In the genomic region with DNA sequence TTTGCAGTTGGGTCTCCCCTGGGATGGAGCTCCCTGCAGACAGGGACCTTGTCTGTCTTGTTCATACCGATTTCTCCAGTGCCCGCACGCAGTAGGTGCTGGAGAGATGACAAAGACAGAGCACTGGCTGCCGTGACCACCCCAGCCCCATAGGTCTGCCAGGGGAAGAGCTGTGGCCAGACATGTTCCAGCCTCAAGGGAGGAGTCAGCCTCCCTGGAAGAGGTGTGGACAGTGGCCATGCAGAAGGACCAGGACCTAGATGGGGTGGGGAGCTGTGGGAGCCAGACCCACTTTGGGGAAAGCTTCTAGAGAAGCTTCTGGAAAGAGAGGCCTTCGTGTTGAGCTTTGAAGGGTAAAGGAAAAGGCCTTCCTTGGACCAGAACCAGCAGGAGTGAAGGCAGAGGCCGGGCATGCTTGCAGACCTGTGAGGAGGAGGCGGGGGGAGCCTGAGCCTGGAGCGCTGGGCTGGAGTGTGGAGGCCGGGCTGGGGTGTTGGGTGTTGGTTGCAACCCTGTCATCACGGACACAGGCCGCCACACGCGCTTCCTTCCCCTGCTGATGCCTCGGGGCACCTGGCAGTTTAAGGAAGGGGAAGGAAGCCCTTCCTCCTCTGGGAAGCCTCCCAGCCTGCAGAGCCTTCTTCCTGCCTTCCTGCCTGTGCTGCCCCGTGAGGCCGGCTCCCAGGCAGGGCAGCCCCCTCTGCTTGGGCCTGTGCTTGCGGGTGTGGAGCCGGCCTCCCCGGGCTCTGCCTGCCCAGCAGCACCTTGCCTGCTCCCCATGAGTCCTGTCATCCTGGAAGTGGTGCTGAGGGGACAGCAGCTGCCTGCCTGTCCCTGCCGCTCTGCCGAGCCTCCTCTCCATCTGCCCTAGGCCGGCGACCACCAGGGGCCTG, we compare ENCODE assay signal across 9 cellular contexts. TPM values are rescaled to one million over a fixed set of nuclear protein-coding genes. Genes with fewer than 3 reads are reported as not detected.
DNase-seq lines count a peak whose midpoint lies in the region; ATAC-seq and TF ChIP-seq lines count a peak whose summit lies in the region.
"Had no signal": no experiment of that assay in that cellular context is flagged by ENCODE, and none has a peak within 500 bp of the region (broad histone marks: within the 10 kb centered on the region; RNA-seq: fewer than 3 reads in every experiment).

No MANE protein-coding gene starts in this region.

- H3K9me3 ChIP-seq in HUES6 (ENCODE audit: control insufficient read depth, insufficient read depth, low read depth, low read length) (no peaks in the 10 kb centered on the region), lung (ENCODE audit: control insufficient read depth in 2 of 2, insufficient read depth in 1 of 2, low read length in 1 of 2) (no peaks in the 10 kb centered on the region)

- intact Hi-C loops in activated T-helper 2 cell treated with anti-CD3 and anti-CD28 coated beads, Interferon-gamma antibody, Interleukin-2, Interleukin-4, amounts not matched to agents 10 μg/mL and 5 μg/mL and 100 μg/mL, durations not matched to agents 14 hours and 24 hours and 36 hours (cut with micrococcal nuclease), result no loop called here

- H3K36me3 Mint-ChIP-seq in activated T-helper 2 cell treated with anti-CD3 and anti-CD28 coated beads, Interferon-gamma antibody, Interleukin-2, Interleukin-4, amounts not matched to agents 10 μg/mL and 5 μg/mL and 100 μg/mL, durations not matched to agents 14 hours and 24 hours and 36 hours (ENCODE audit: low read depth), result peaks cover 13% of the 10 kb centered on the region

- H3K9me3 Mint-ChIP-seq in activated T-helper 2 cell treated with anti-CD3 and anti-CD28 coated beads, Interferon-gamma antibody, Interleukin-2, Interleukin-4, amounts not matched to agents 10 μg/mL and 5 μg/mL and 100 μg/mL, durations not matched to agents 14 hours and 24 hours and 36 hours, result no peaks in the 10 kb centered on the region

- H3K4me3 Mint-ChIP-seq in activated T-helper 2 cell treated with anti-CD3 and anti-CD28 coated beads, Interferon-gamma antibody, Interleukin-2, Interleukin-4, amounts not matched to agents 10 μg/mL and 5 μg/mL and 100 μg/mL, durations not matched to agents 14 hours and 24 hours and 36 hours (ENCODE audit: low read depth), result no peak overlapping the region

- H3K27me3 Mint-ChIP-seq in activated T-helper 2 cell treated with anti-CD3 and anti-CD28 coated beads, Interferon-gamma antibody, Interleukin-2, Interleukin-4, amounts not matched to agents 10 μg/mL and 5 μg/mL and 100 μg/mL, durations not matched to agents 14 hours and 24 hours and 36 hours (ENCODE audit: low read depth), result no peaks in the 10 kb centered on the region

- H3K4me3 ChIP-seq in HUES6 (ENCODE audit: low read depth, low read length) (no peak overlapping the region), lung (no peak overlapping the region)
- H3K4me3 ChIP-seq: SK-N-MC had no signal

- H3K27ac ChIP-seq in HUES6 (ENCODE audit: low read depth, low read length) (no peak overlapping the region), lung (ENCODE audit: low read depth in 1 of 2, low read length in 1 of 2) (peak overlapping the region in 1 of 2 donors; percentile 83)
- H3K27ac ChIP-seq: SK-N-MC had no signal

- no peak for TF ChIP-seq CTCF in lung (IDR thresholded peaks at IDR 0.05; ENCODE audit: control extremely low read depth, extremely low read depth)

- WGBS in lung, 2 donors, result 38 to 56% methylated on average over 21 to 23 of the region's 23 CpGs

- peaks cover 42% of the 10 kb centered on the region for H3K4me1 Mint-ChIP-seq in activated T-helper 2 cell treated with anti-CD3 and anti-CD28 coated beads, Interferon-gamma antibody, Interleukin-2, Interleukin-4, amounts not matched to agents 10 μg/mL and 5 μg/mL and 100 μg/mL, durations not matched to agents 14 hours and 24 hours and 36 hours (ENCODE audit: low read depth)

- ATAC-seq in lung (ENCODE audit: insufficient read depth, low FRiP score) (no peak), HG02759 (IDR thresholded peaks at IDR 0.05; ENCODE audit: unreplicated experiment) (no peak)

- H3K27me3 ChIP-seq in HUES6 (ENCODE audit: control insufficient read depth, insufficient read depth, low read length) (no peaks in the 10 kb centered on the region), lung (ENCODE audit: control insufficient read depth, insufficient read depth) (no peaks in the 10 kb centered on the region)

- peak overlapping the region; percentile 63 for H3K27ac Mint-ChIP-seq in activated T-helper 2 cell treated with anti-CD3 and anti-CD28 coated beads, Interferon-gamma antibody, Interleukin-2, Interleukin-4, amounts not matched to agents 10 μg/mL and 5 μg/mL and 100 μg/mL, durations not matched to agents 14 hours and 24 hours and 36 hours

- H3K9ac ChIP-seq in HUES6 (ENCODE audit: low read length), result peak overlapping the region; percentile 13

- peaks cover 45% of the 10 kb centered on the region for H3K4me1 ChIP-seq in HUES6 (ENCODE audit: control insufficient read depth, insufficient read depth, low read length)
- peaks cover 0 to 21% of the 10 kb centered on the region in 2 donors for H3K4me1 ChIP-seq in lung (ENCODE audit: control insufficient read depth in 2 of 2, insufficient read depth in 2 of 2, low read length in 2 of 2)

- peak; percentile 51 for DNase-seq in Ammon's horn (ENCODE audit: low spot score)
- DNase-seq in activated T-helper 2 cell treated with anti-CD3 and anti-CD28 coated beads, Interferon-gamma antibody, Interleukin-2, Interleukin-4, amounts not matched to agents 10 μg/mL and 5 μg/mL and 100 μg/mL, durations not matched to agents 14 hours and 24 hours and 36 hours (ENCODE audit: low spot score), result no peak
- peak; percentile 57 for DNase-seq in lung (ENCODE audit: low spot score)
- DNase-seq in DMS53 (lab: John Stamatoyannopoulos, UW), result no peak
- no peak for DNase-seq in GM03348 (ENCODE audit: low spot score)
- DNase-seq in glomerular visceral epithelial cell (ENCODE audit: extremely low spot score), result no peak

- H3K36me3 ChIP-seq in HUES6 (ENCODE audit: control insufficient read depth, insufficient read depth, low read length) (no peaks in the 10 kb centered on the region), lung (ENCODE audit: control insufficient read depth in 2 of 2, insufficient read depth in 2 of 2, low read length in 2 of 2) (no peaks in the 10 kb centered on the region)

RNA-seq across cellular contexts. Expression of gene RELT, which starts 12.3 kb away (rescaled TPM):
- total RNA-seq in activated T-helper 2 cell treated with anti-CD3 and anti-CD28 coated beads, Interferon-gamma antibody, Interleukin-2, Interleukin-4, amounts not matched to agents 10 μg/mL and 5 μg/mL and 100 μg/mL, durations not matched to agents 14 hours and 24 hours and 36 hours, result 33.5 and 34.5 TPM in 2 replicates
- 10 to 100 TPM in 1 of 2 donors, 1 to 10 TPM in 1; 6.0 to 25.4 TPM for total RNA-seq in lung
- 10 to 100 TPM in 1 of 2 donors, 1 to 10 TPM in 1; 7.1 to 25.0 TPM for polyA plus RNA-seq in lung

Comparison
In these comparisons a context has a peak if more than half of its experiments do, and no peak if none do; other contexts are left out.
1. DNase-seq: peak in Ammon's horn (single experiment) and lung (single experiment); none in activated T-helper 2 cell treated with anti-CD3 and anti-CD28 coated beads, Interferon-gamma antibody, Interleukin-2, Interleukin-4, amounts not matched to agents 10 μg/mL and 5 μg/mL and 100 μg/mL, durations not matched to agents 14 hours and 24 hours and 36 hours (single experiment), DMS53 (single experiment), GM03348 (single experiment) and glomerular visceral epithelial cell (single experiment).